Comparison of ENCODE assay signal across 8 cellular contexts in the genomic region with DNA sequence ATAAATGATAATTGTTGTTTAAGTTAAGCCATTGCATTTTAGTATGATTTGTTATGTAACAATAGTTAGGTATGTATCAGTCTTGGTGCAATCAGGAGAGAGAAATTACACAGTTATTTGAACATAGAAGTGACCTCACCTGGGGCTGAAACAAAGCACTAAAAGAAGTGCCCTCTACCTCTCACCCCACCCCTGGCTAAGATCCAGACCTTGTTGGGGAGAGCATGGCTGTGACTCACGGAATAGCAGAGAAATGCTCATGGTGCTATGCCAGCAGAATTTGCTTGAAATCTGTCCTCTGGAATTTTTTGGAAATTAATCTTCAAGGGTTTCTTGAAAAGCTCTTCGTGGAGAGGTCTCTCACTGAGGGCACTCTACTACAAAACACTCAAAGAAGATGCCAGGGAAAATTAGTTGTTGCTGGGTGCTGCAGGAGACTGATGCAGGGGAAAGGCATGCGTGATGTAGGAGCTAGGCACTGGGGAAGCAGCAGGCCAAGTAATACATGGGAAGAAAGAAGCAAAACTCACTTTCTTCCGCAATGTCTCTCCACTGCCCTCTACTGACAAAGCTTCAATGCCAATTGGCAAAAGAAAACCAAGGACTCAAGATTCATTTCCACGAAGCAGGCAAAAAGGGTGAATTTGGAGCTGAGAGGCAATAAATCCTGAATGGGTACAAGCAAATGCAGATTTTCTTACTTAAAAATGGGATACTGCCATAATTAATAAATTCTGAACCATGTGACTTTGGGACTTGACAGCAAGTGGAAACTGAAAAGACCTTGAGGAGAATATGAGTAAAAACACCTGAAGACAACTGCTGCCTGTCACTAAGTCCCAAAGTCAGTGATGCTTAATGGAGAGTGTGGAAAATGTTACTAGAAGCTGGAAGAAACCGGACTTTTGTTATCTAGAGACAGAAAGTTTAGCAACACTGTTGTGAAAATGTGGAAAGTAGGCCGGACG.
DNase-seq lines count a peak whose midpoint lies in the region; TF ChIP-seq lines count a peak whose summit lies in the region.

No MANE protein-coding gene starts in this region.

- no peaks in the 10 kb centered on the region for H3K9me3 ChIP-seq in OCI-LY3 (ENCODE audit: insufficient read depth, low read length)
- no peaks in the 10 kb centered on the region for H3K9me3 ChIP-seq in testis
- no peaks in the 10 kb centered on the region for H3K9me3 ChIP-seq in ovary

- H3K36me3 ChIP-seq in OCI-LY3 (replicated peaks; ENCODE audit: low read depth, low read length) (no peaks in the 10 kb centered on the region), testis (ENCODE audit: low read depth, missing control alignments) (no peaks in the 10 kb centered on the region), ovary (no peaks in the 10 kb centered on the region)

- no peaks in the 10 kb centered on the region for H3K79me2 ChIP-seq in OCI-LY3 (ENCODE audit: low read length)

- no peaks in the 10 kb centered on the region for H3K27me3 ChIP-seq in OCI-LY3 (ENCODE audit: low read depth, low read length)
- no peaks in the 10 kb centered on the region for H3K27me3 ChIP-seq in testis
- no peaks in the 10 kb centered on the region for H3K27me3 ChIP-seq in ovary

- H2AFZ ChIP-seq in OCI-LY3 (ENCODE audit: low read depth, low read length): peak overlapping the region; percentile 63; the same call in 1 of the 2 replicates

- TF ChIP-seq POLR2A in erythroblast (IDR thresholded peaks at IDR 0.05; ENCODE audit: low read length): no peak
- no peak for TF ChIP-seq POLR2A in testis (IDR thresholded peaks at IDR 0.05)
- TF ChIP-seq POLR2A in ovary (IDR thresholded peaks at IDR 0.05): no peak

- DNase-seq in AG08395 (ENCODE audit: low spot score): peak; percentile 51
- peak; percentile 59 to 70 for DNase-seq in erythroblast (lab: John Stamatoyannopoulos, UW)
- no peak for DNase-seq in testis
- no peak for DNase-seq in ovary
- no peak for DNase-seq in NK-92 treated with Interleukin-12 subunit alpha and Interleukin-12 subunit beta, amount 100 ng/mL, for 24 hours (lab: John Stamatoyannopoulos, UW)
- DNase-seq in activated CD4-positive, alpha-beta T cell treated with anti-CD3 and anti-CD28 coated beads, Interleukin-2, amount 50 U/mL, for 1 hour: no peak

- TF ChIP-seq EP300 in ovary (IDR thresholded peaks at IDR 0.05): no peak

- intact Hi-C loops in testis (cut with DNase I; ENCODE audit: low total_unique reads): no loop called here
- intact Hi-C loops in ovary (cut with DNase I): no loop called here

- H3K4me2 ChIP-seq in OCI-LY3 (ENCODE audit: low read length): peak overlapping the region; percentile 26

- no peaks in the 10 kb centered on the region for H4K20me1 ChIP-seq in OCI-LY3 (ENCODE audit: insufficient read depth, low read length)

- peak; percentile 76 for TF ChIP-seq CTCF in GM12875 (IDR thresholded peaks at IDR 0.05; ENCODE audit: borderline replicate concordance, insufficient read depth, low read depth, low read length)
- peak; percentile 69 for TF ChIP-seq CTCF in OCI-LY3 (IDR thresholded peaks at IDR 0.05; ENCODE audit: low read depth, low read length)
- peak in 2 of 3 experiments; percentile 6 to 30 for TF ChIP-seq CTCF in testis (IDR thresholded peaks at IDR 0.05)
- no peak for TF ChIP-seq CTCF in ovary (IDR thresholded peaks at IDR 0.05)

- H3K4me3 ChIP-seq in GM12875 (ENCODE audit: low read depth, low read length) (no peak overlapping the region), OCI-LY3 (ENCODE audit: low read length) (no peak overlapping the region), testis (no peak overlapping the region), ovary (no peak overlapping the region)

- 55% methylated on average over 8 of the region's 8 CpGs for WGBS in testis, 2 donors
- 39 to 52% (median 46%) methylated on average over 8 of the region's 8 CpGs for WGBS in ovary, 3 donors

- no peaks in the 10 kb centered on the region for H3K4me1 ChIP-seq in OCI-LY3 (ENCODE audit: low read length)
- no peaks in the 10 kb centered on the region for H3K4me1 ChIP-seq in testis
- no peaks in the 10 kb centered on the region for H3K4me1 ChIP-seq in ovary (ENCODE audit: insufficient read depth)

- H3K27ac ChIP-seq in OCI-LY3 (ENCODE audit: low read length) (no peak overlapping the region), testis (no peak overlapping the region), ovary (no peak overlapping the region)

- H3K9ac ChIP-seq in OCI-LY3 (ENCODE audit: low read length): no peak overlapping the region

Comparison
In these comparisons a context has a peak if more than half of its experiments do, and no peak if none do; other contexts are left out.
1. DNase-seq: peak in AG08395 (single experiment) and erythroblast (2 of 2); none in testis (single experiment), ovary (0 of 5), NK-92 treated with Interleukin-12 subunit alpha and Interleukin-12 subunit beta, amount 100 ng/mL, for 24 hours (single experiment) and activated CD4-positive, alpha-beta T cell treated with anti-CD3 and anti-CD28 coated beads, Interleukin-2, amount 50 U/mL, for 1 hour (single experiment).
2. CTCF ChIP-seq: peak in GM12875 (single experiment), OCI-LY3 (single experiment) and testis (2 of 3); none in ovary (0 of 3).